Comparison of ENCODE assay signal across 19 cellular contexts in genomic region chr17:14950216-14950615, GRCh38.
DNase-seq lines count a peak whose midpoint lies in the region; ATAC-seq, FAIRE-seq and TF ChIP-seq lines count a peak whose summit lies in the region.
"Had no signal": no experiment of that assay in that cellular context is flagged by ENCODE, and none has a peak within 500 bp of the region (broad histone marks: within the 10 kb centered on the region; RNA-seq: fewer than 3 reads in every experiment).

No MANE protein-coding gene starts in this region.

- intact Hi-C loops in pancreas (cut with DNase I), result no loop called here

- no peaks in the 10 kb centered on the region for H3K9me3 ChIP-seq in MG63
- H3K9me3 ChIP-seq in pancreas, result no peaks in the 10 kb centered on the region
- H3K9me3 ChIP-seq: HAP-1, SJSA1 had no signal

- H3K4me3 ChIP-seq in MG63 (no peak overlapping the region), fibroblast of mammary gland (ENCODE audit: control insufficient read depth, low read depth, low read length) (no peak overlapping the region), pancreas (no peak overlapping the region)
- H3K4me3 ChIP-seq: HAP-1, PC-9, SJSA1 had no signal

- DNase-seq in AG20443 (ENCODE audit: low spot score) (peak; percentile 50), MG63 (peak; percentile 9), fibroblast of mammary gland (ENCODE audit: low read depth) (peak; percentile 25), non-pigmented ciliary epithelial cell (ENCODE audit: low read depth) (peak; percentile 28), pancreas (no peak)
- DNase-seq: C1 segment of cervical spinal cord, DMS 273 treated with DMSO at 0.1 percent for 48 hours, NCI-H1092, NCI-H146, NCI-H2081 treated with DMSO at 0.1 percent for 48 hours, NCI-H510A, NCI-H82, PC-9 had no signal

- ATAC-seq in HG03139 (IDR thresholded peaks at IDR 0.05; ENCODE audit: unreplicated experiment) (no peak), pancreas (no peak), HG03432 (IDR thresholded peaks at IDR 0.05; ENCODE audit: unreplicated experiment) (no peak), GM21717 (IDR thresholded peaks at IDR 0.05; ENCODE audit: unreplicated experiment) (no peak)

- no peak for FAIRE-seq in pancreas (lab: Jason Lieb, UNC)

- H3K36me3 ChIP-seq in MG63, result no peaks in the 10 kb centered on the region
- H3K36me3 ChIP-seq in pancreas, result no peaks in the 10 kb centered on the region
- H3K36me3 ChIP-seq: HAP-1, SJSA1 had no signal

- no peak overlapping the region for H3K27ac ChIP-seq in pancreas
- H3K27ac ChIP-seq: KMS-11, PC-9, SJSA1 had no signal

- H3K27me3 ChIP-seq in MG63, result no peaks in the 10 kb centered on the region
- H3K27me3 ChIP-seq in pancreas, result no peaks in the 10 kb centered on the region
- H3K27me3 ChIP-seq: SJSA1 had no signal

- H3K4me1 ChIP-seq in pancreas, result no peaks in the 10 kb centered on the region
- H3K4me1 ChIP-seq: HAP-1, SJSA1 had no signal

- no peak for TF ChIP-seq CTCF in fibroblast of mammary gland (conservative IDR thresholded peaks at IDR 0.05; ENCODE audit: control insufficient read depth, insufficient read depth, low read depth, low read length)
- no peak for TF ChIP-seq CTCF in pancreas (IDR thresholded peaks at IDR 0.05)

- 70 to 78% methylated on average over 3 of the region's 3 CpGs for WGBS in pancreas, 2 donors

Comparison
In these comparisons a context has a peak if more than half of its experiments do, and no peak if none do; other contexts are left out.
1. DNase-seq: peak in AG20443 (single experiment), MG63 (single experiment), fibroblast of mammary gland (single experiment) and non-pigmented ciliary epithelial cell (single experiment); none in pancreas (0 of 6).